ENCODE assay signal across 11 cellular contexts in the genomic region with DNA sequence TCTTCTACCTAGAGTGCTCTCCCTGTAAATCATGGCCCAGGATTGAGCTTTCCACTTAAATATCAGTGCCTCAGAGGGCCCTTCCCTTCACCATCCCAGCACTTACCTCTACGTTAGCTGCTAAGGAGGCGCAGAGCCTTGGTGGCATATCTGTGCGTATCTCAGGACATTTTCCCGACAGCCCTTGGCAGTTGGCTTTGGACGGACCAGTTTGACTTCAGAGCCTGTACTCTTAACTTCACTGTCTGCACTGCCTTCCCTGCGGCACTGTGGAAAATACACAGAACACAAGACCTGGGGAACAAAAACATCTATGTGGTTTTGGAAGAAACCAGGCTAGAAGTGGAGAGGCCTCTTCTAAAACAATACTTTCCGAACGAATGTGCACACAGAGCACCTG. TPM values are rescaled to one million over a fixed set of nuclear protein-coding genes. Genes with fewer than 3 reads are reported as not detected.
DNase-seq lines count a peak whose midpoint lies in the region; ATAC-seq, FAIRE-seq and TF ChIP-seq lines count a peak whose summit lies in the region.
"Had no signal": no experiment of that assay in that cellular context is flagged by ENCODE, and none has a peak within 500 bp of the region (broad histone marks: within the 10 kb centered on the region; RNA-seq: fewer than 3 reads in every experiment).

No MANE protein-coding gene starts in this region.

- H3K27ac ChIP-seq in CD8-positive, alpha-beta memory T cell (ENCODE audit: low read depth, low read length) = no peak overlapping the region

- H3K4me3 ChIP-seq in CD8-positive, alpha-beta memory T cell (ENCODE audit: low read length) = peak overlapping the region; percentile 21
- H3K4me3 ChIP-seq in Loucy (ENCODE audit: low read length, poor library complexity, severe bottlenecking) = peak overlapping the region; percentile 96

- no peaks in the 10 kb centered on the region for H3F3A ChIP-seq in Loucy (ENCODE audit: low read depth)

- no peak overlapping the region for H2AFZ ChIP-seq in Loucy (ENCODE audit: low read length)

- H3K9me3 Mint-ChIP-seq in CD8-positive, alpha-beta memory T cell = no peaks in the 10 kb centered on the region
- no peaks in the 10 kb centered on the region for H3K9me3 Mint-ChIP-seq in central memory CD8-positive, alpha-beta T cell
- no peaks in the 10 kb centered on the region for H3K9me3 Mint-ChIP-seq in osteocyte (ENCODE audit: unreplicated experiment)

- peak overlapping the region in 5 of 8 donors; percentile 58 to 96 (median 88) for H3K27ac Mint-ChIP-seq in CD8-positive, alpha-beta memory T cell
- no peak overlapping the region for H3K27ac Mint-ChIP-seq in central memory CD8-positive, alpha-beta T cell (ENCODE audit: low read depth)
- H3K27ac Mint-ChIP-seq in osteocyte (ENCODE audit: unreplicated experiment) = peak overlapping the region; percentile 28

- no peaks in the 10 kb centered on the region for H3K9me3 ChIP-seq in CD8-positive, alpha-beta memory T cell (ENCODE audit: low read length)
- no peaks in the 10 kb centered on the region for H3K9me3 ChIP-seq in Loucy (ENCODE audit: insufficient read depth, low read depth, low read length)

- CTCF ChIA-PET in CD8-positive, alpha-beta memory T cell (lab: Charles Lee) = interaction anchor here (0.5 to 9.1 kb wide), 6 partner anchors 9 to 146 kb away, joined by 3 to 131 read pairs (median 4); a partner anchor contains a TSS

- peaks cover 0 to 50% (median 1%) of the 10 kb centered on the region in 3 donors for H3K36me3 Mint-ChIP-seq in CD8-positive, alpha-beta memory T cell
- H3K36me3 Mint-ChIP-seq in central memory CD8-positive, alpha-beta T cell (ENCODE audit: insufficient read depth) = peaks cover 36% of the 10 kb centered on the region
- H3K36me3 Mint-ChIP-seq in osteocyte (ENCODE audit: unreplicated experiment) = peaks cover 3% of the 10 kb centered on the region

- peak overlapping the region; percentile 84 for H3K4me2 ChIP-seq in Loucy (ENCODE audit: low read depth, low read length, poor library complexity, severe bottlenecking)

- no peaks in the 10 kb centered on the region for H3K36me3 ChIP-seq in CD8-positive, alpha-beta memory T cell (ENCODE audit: insufficient read depth, low read length)
- no peaks in the 10 kb centered on the region for H3K36me3 ChIP-seq in Loucy (ENCODE audit: insufficient read depth, low read length)

- peak overlapping the region; percentile 89 to 99 (median 92) for H3K4me3 Mint-ChIP-seq in CD8-positive, alpha-beta memory T cell
- H3K4me3 Mint-ChIP-seq in central memory CD8-positive, alpha-beta T cell = peak overlapping the region; percentile 92
- H3K4me3 Mint-ChIP-seq in osteocyte (ENCODE audit: unreplicated experiment) = peak overlapping the region; percentile 84

- POLR2A ChIA-PET in CD8-positive, alpha-beta memory T cell (lab: Charles Lee) = interaction anchor here (4.7 kb wide), 1 partner anchor 22 kb away, joined by 82 read pairs; a partner anchor contains a TSS

- TF ChIP-seq CTCF in Loucy (conservative IDR thresholded peaks at IDR 0.05; ENCODE audit: low read length) (no peak), osteocyte (IDR thresholded peaks at IDR 0.05) (no peak)

- H4K20me1 ChIP-seq in Loucy (ENCODE audit: insufficient read depth, low read length, poor library complexity, severe bottlenecking) = peaks cover 58% of the 10 kb centered on the region

- H3K9ac ChIP-seq in Loucy (ENCODE audit: low read depth, low read length, poor library complexity, severe bottlenecking) = no peak overlapping the region

- no peaks in the 10 kb centered on the region for H3K9me2 ChIP-seq in Loucy (replicated peaks; ENCODE audit: low read depth, low read length)

- no peak for ATAC-seq in central memory CD8-positive, alpha-beta T cell (replicated peaks; ENCODE audit: extremely low read depth, poor library complexity, severe bottlenecking)

- peaks cover 15% of the 10 kb centered on the region; the same call in 1 of the 2 replicates for H3K79me2 ChIP-seq in Loucy (ENCODE audit: insufficient read depth, low read length)

- no peaks in the 10 kb centered on the region for H3K27me3 Mint-ChIP-seq in CD8-positive, alpha-beta memory T cell
- H3K27me3 Mint-ChIP-seq in central memory CD8-positive, alpha-beta T cell = no peaks in the 10 kb centered on the region
- H3K27me3 Mint-ChIP-seq in osteocyte (ENCODE audit: unreplicated experiment) = no peaks in the 10 kb centered on the region

- H3K4me1 ChIP-seq in CD8-positive, alpha-beta memory T cell (ENCODE audit: insufficient read depth, low read length) = peaks cover 41% of the 10 kb centered on the region
- H3K4me1 ChIP-seq in Loucy (ENCODE audit: insufficient read depth, low read length, poor library complexity, severe bottlenecking) = peaks cover 23% of the 10 kb centered on the region

- no peaks in the 10 kb centered on the region for H3K27me3 ChIP-seq in CD8-positive, alpha-beta memory T cell (ENCODE audit: insufficient read depth, low read length, poor library complexity, severe bottlenecking)
- peaks cover 43% of the 10 kb centered on the region for H3K27me3 ChIP-seq in Loucy (ENCODE audit: insufficient read depth, low read length, poor library complexity, severe bottlenecking)

- FAIRE-seq in frontal cortex (lab: Jason Lieb, UNC) = no peak

- H3K4me1 Mint-ChIP-seq in CD8-positive, alpha-beta memory T cell = peaks cover 51 to 73% (median 53%) of the 10 kb centered on the region in 3 donors
- peaks cover 71% of the 10 kb centered on the region for H3K4me1 Mint-ChIP-seq in central memory CD8-positive, alpha-beta T cell
- peaks cover 41% of the 10 kb centered on the region for H3K4me1 Mint-ChIP-seq in osteocyte (ENCODE audit: unreplicated experiment)

- DNase-seq in CD8-positive, alpha-beta memory T cell = no peak
- no peak for DNase-seq in central memory CD8-positive, alpha-beta T cell (ENCODE audit: low spot score in 2 of 2)
- DNase-seq in osteocyte (ENCODE audit: extremely low spot score, unreplicated experiment) (no peak), GM19238 (ENCODE audit: insufficient read length, low spot score) (no peak), frontal cortex (ENCODE audit: low spot score in 2 of 2) (no peak), inferior parietal cortex (ENCODE audit: extremely low spot score) (no peak), EL (no peak)
- DNase-seq: DMS79, H7, NCI-H69 had no signal

RNA-seq across cellular contexts. Expression of a gene that starts 2.4 kb away (rescaled TPM):
- 10 to 100 TPM; 15.8 to 16.0 TPM for total RNA-seq in CD8-positive, alpha-beta memory T cell
- 6.0 TPM for polyA plus RNA-seq in CD8-positive, alpha-beta memory T cell
- total RNA-seq in osteocyte (16.5 and 21.4 TPM in 2 replicates), frontal cortex (19.2 TPM)

RNA-seq across cellular contexts. Expression of a gene that starts 22.3 kb away (rescaled TPM):
- 10 to 100 TPM; 94.0 to 94.5 TPM for total RNA-seq in CD8-positive, alpha-beta memory T cell
- 54.8 TPM for polyA plus RNA-seq in CD8-positive, alpha-beta memory T cell
- 19.7 and 20.2 TPM in 2 replicates for total RNA-seq in osteocyte
- total RNA-seq in frontal cortex = 15.1 TPM
